ENCODE assay signal across 17 cellular contexts in the genomic region with DNA sequence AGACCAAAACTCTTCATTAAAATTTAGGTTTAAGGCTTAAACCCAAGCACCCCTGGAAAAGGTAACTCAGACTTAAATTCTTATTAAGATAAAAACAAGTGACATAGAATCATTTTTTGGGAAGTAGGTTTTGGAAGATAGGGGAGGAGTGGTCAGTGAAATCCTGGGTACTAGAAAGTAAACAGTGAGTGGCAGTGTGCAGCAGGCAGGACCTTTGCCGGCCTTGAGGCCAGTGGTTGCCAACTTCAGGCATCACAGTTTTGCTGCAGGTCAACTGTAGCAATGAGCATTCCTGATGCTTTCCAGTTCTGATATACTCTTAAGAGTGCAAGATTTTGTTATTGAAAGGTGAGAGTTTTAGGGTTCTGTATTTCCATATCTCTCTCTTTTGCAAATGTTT.
DNase-seq lines count a peak whose midpoint lies in the region; ATAC-seq, FAIRE-seq and TF ChIP-seq lines count a peak whose summit lies in the region.
"Had no signal": no experiment of that assay in that cellular context is flagged by ENCODE, and none has a peak within 500 bp of the region (broad histone marks: within the 10 kb centered on the region; RNA-seq: fewer than 3 reads in every experiment).

No MANE protein-coding gene starts in this region.

- in situ Hi-C loops in K562 (cut with MboI): no loop called here

- peak overlapping the region; percentile 73 for H2AFZ ChIP-seq in K562 (ENCODE audit: low read depth, low read length)
- no peak overlapping the region for H2AFZ ChIP-seq in trophoblast cell (ENCODE audit: insufficient read depth, low read length, poor library complexity)
- no peak overlapping the region for H2AFZ ChIP-seq in Karpas-422 (ENCODE audit: low read length)

- peak; percentile 77 for DNase-seq in OCI-M1 (lab: John Stamatoyannopoulos, UW)
- DNase-seq in K562 (ENCODE audit: extremely low read depth in 1 of 4, low spot score in 3 of 4): no peak
- DNase-seq in trophoblast cell: no peak
- no peak for DNase-seq in Karpas-422
- DNase-seq in mucosa of descending colon: no peak
- DNase-seq in stimulated activated CD4-positive, alpha-beta T cell treated with anti-CD3 and anti-CD28 coated beads, Interleukin-4, amount 100 ng/mL, for 24 hours: no peak
- DNase-seq in SIG-M5 treated with dmso at 0.1 percent for 504 hours (lab: John Stamatoyannopoulos, UW; ENCODE audit: unreplicated experiment): no peak
- DNase-seq: activated CD4-positive, alpha-beta T cell treated with anti-CD3 and anti-CD28 coated beads for 36 hours; activated gamma-delta T cell; amygdala; effector CD8-positive, alpha-beta T cell; glutamatergic neuron; left ventricle myocardium superior; NCI-H1694 treated with DMSO at 0.1 percent for 48 hours; pancreas; Right ventricle myocardium superior had no signal

- TF ChIP-seq POLR2A in K562 (conservative IDR thresholded peaks at IDR 0.05): no peak

- no peak overlapping the region for H4K12ac ChIP-seq in trophoblast cell (ENCODE audit: low read depth, low read length)

- no peak for ATAC-seq in K562
- no peak for ATAC-seq in mucosa of descending colon
- ATAC-seq: left ventricle myocardium superior, pancreas had no signal

- no peak for TF ChIP-seq CTCF in HEK293 (tag by site-specific recombination; IDR thresholded peaks at IDR 0.05)
- no peak for TF ChIP-seq CTCF in K562 (IDR thresholded peaks at IDR 0.05 in 2 of 3, conservative IDR thresholded peaks at IDR 0.05 in 1 of 3; ENCODE audit: insufficient read depth in 2 of 3, low read depth in 1 of 3, low read length in 3 of 3)
- no peak for TF ChIP-seq CTCF in mucosa of descending colon (IDR thresholded peaks at IDR 0.05)

- H3K9me3 ChIP-seq in HEK293 (ENCODE audit: control insufficient read depth, insufficient read depth, low read depth, low read length): no peaks in the 10 kb centered on the region
- H3K9me3 ChIP-seq in K562 (replicated peaks; ENCODE audit: control insufficient read depth, insufficient read depth, low read depth, low read length): no peaks in the 10 kb centered on the region
- H3K9me3 ChIP-seq in trophoblast cell (ENCODE audit: insufficient read depth, low read depth, low read length): peaks cover 1% of the 10 kb centered on the region
- H3K9me3 ChIP-seq in Karpas-422 (ENCODE audit: low read length): no peaks in the 10 kb centered on the region
- H3K9me3 ChIP-seq in mucosa of descending colon: no peaks in the 10 kb centered on the region
- H3K9me3 ChIP-seq: pancreas had no signal

- no peak for FAIRE-seq in K562 (lab: Jason Lieb, UNC)
- FAIRE-seq: pancreas had no signal

- H3K27ac ChIP-seq in HEK293 (ENCODE audit: extremely low read depth, low read depth, low read length) (no peak overlapping the region), K562 (ENCODE audit: extremely low read depth, low read depth, low read length) (peak overlapping the region; percentile 93), trophoblast cell (ENCODE audit: low read depth, low read length) (no peak overlapping the region), Karpas-422 (ENCODE audit: low read length) (no peak overlapping the region)

- H3K9me2 ChIP-seq in Karpas-422 (replicated peaks; ENCODE audit: insufficient read depth, low read length): no peaks in the 10 kb centered on the region

- H3K79me1 ChIP-seq in trophoblast cell (ENCODE audit: low read length): no peaks in the 10 kb centered on the region

- CTCF ChIA-PET in HEK293 (lab: Yijun Ruan, JAX) (no interaction called here), K562 (lab: Yijun Ruan, JAX; ENCODE audit: low intra/inter-chr PET ratio) (no interaction called here)

- H3K9me1 ChIP-seq in K562 (ENCODE audit: control insufficient read depth, insufficient read depth, low read length): no peaks in the 10 kb centered on the region

- H3K18ac ChIP-seq in trophoblast cell (ENCODE audit: low read length): no peak overlapping the region

- H4K8ac ChIP-seq in trophoblast cell (ENCODE audit: low read depth, low read length): no peak overlapping the region

- H2AK5ac ChIP-seq in trophoblast cell (ENCODE audit: low read length): no peak overlapping the region

- no peak overlapping the region for H3K4me3 ChIP-seq in HEK293 (ENCODE audit: low read depth, low read length)
- H3K4me3 ChIP-seq in K562: no peak overlapping the region
- H3K4me3 ChIP-seq in trophoblast cell (ENCODE audit: low read depth, low read length): no peak overlapping the region
- H3K4me3 ChIP-seq in Karpas-422 (ENCODE audit: low read length): no peak overlapping the region
- H3K4me3 ChIP-seq in mucosa of descending colon: no peak overlapping the region
- H3K4me3 ChIP-seq: pancreas had no signal

- WGBS in K562 (ENCODE audit: insufficient coverage, low coverage, missing lambda C conversion rate): 44% methylated on average over 1 of the region's 1 CpG
- no CpG with 5 or more reads among the region's 1 CpG for WGBS in trophoblast cell (ENCODE audit: extremely low coverage, insufficient coverage, insufficient read length)

- H3K4ac ChIP-seq in trophoblast cell (ENCODE audit: low read depth, low read length): no peak overlapping the region

- H3K14ac ChIP-seq in trophoblast cell (ENCODE audit: low read length): no peak overlapping the region

- H3K4me2 ChIP-seq in K562 (ENCODE audit: insufficient read depth, low read length): no peak overlapping the region
- no peak overlapping the region for H3K4me2 ChIP-seq in trophoblast cell (ENCODE audit: low read length)
- H3K4me2 ChIP-seq in Karpas-422 (ENCODE audit: low read depth, low read length, poor library complexity, severe bottlenecking): no peak overlapping the region

- H3K27me3 ChIP-seq in K562 (ENCODE audit: control insufficient read depth in 2 of 2, insufficient read depth in 2 of 2, low read length in 2 of 2): no peaks in the 10 kb centered on the region
- no peaks in the 10 kb centered on the region for H3K27me3 ChIP-seq in trophoblast cell (ENCODE audit: insufficient read depth, low read length)
- H3K27me3 ChIP-seq in Karpas-422 (ENCODE audit: low read length): no peaks in the 10 kb centered on the region

- no peak overlapping the region for H4K91ac ChIP-seq in trophoblast cell (ENCODE audit: low read depth, low read length)

- H3K9ac ChIP-seq in K562 (ENCODE audit: insufficient read depth in 1 of 2, low read depth in 2 of 2, low read length in 2 of 2): no peak overlapping the region; a peak in 1 of 4 replicates
- no peak overlapping the region for H3K9ac ChIP-seq in trophoblast cell (ENCODE audit: low read length)
- no peak overlapping the region for H3K9ac ChIP-seq in Karpas-422 (ENCODE audit: low read length)

- peaks cover 12% of the 10 kb centered on the region for H3K4me1 ChIP-seq in HEK293 (ENCODE audit: control insufficient read depth, insufficient read depth, low read length)
- H3K4me1 ChIP-seq in K562 (replicated peaks in 1 of 2; ENCODE audit: control insufficient read depth in 2 of 2, insufficient read depth in 2 of 2, low read length in 2 of 2): peaks cover 5 to 50% of the 10 kb centered on the region in 2 experiments
- peaks cover 0 to 8% of the 10 kb centered on the region in 2 experiments for H3K4me1 ChIP-seq in trophoblast cell (ENCODE audit: control insufficient read depth in 1 of 2, insufficient read depth in 2 of 2, low read length in 2 of 2)
- H3K4me1 ChIP-seq in Karpas-422 (ENCODE audit: low read length): no peaks in the 10 kb centered on the region
- peaks cover 13% of the 10 kb centered on the region for H3K4me1 ChIP-seq in mucosa of descending colon (ENCODE audit: low read depth)

- no TSS peak for BruUV-seq in K562 (replicated peaks; lab: Mats Ljungman, UMichigan)

- intact Hi-C loops in K562 (cut with micrococcal nuclease): loop anchor here (2.0 kb wide), 1 partner anchor 68 kb away; no protein-coding TSS in a partner anchor
- intact Hi-C loops in mucosa of descending colon (cut with DNase I, micrococcal nuclease): no loop called here

- POLR2A ChIA-PET in HEK293 (lab: Yijun Ruan, JAX) (no interaction called here), K562 (lab: Yijun Ruan, JAX) (no interaction called here)

- H3K23ac ChIP-seq in trophoblast cell (ENCODE audit: low read length): no peak overlapping the region

- no peak for TF ChIP-seq RAD21 in K562 (CRISPR knock-in tag; conservative IDR thresholded peaks at IDR 0.05 in 1 of 2, IDR thresholded peaks at IDR 0.05 in 1 of 2)

- TF ChIP-seq EP300 in K562 (IDR thresholded peaks at IDR 0.05; ENCODE audit: low read length): no peak

- no peak overlapping the region for H2BK12ac ChIP-seq in trophoblast cell (ENCODE audit: low read length)

- H2BK120ac ChIP-seq in trophoblast cell (ENCODE audit: insufficient read depth, low read length, poor library complexity): peak overlapping the region; percentile 46

- H4K20me1 ChIP-seq in K562 (replicated peaks; ENCODE audit: control insufficient read depth, insufficient read depth, low read length) (no peaks in the 10 kb centered on the region), Karpas-422 (ENCODE audit: insufficient read depth, low read depth, low read length) (no peaks in the 10 kb centered on the region)

- H2BK5ac ChIP-seq in trophoblast cell (ENCODE audit: low read depth, low read length, poor library complexity): no peak overlapping the region

- H3K79me2 ChIP-seq in K562 (ENCODE audit: control insufficient read depth, insufficient read depth, low read length): no peaks in the 10 kb centered on the region
- no peaks in the 10 kb centered on the region for H3K79me2 ChIP-seq in trophoblast cell (ENCODE audit: control insufficient read depth, insufficient read depth, low read length, poor library complexity)
- no peaks in the 10 kb centered on the region for H3K79me2 ChIP-seq in Karpas-422 (ENCODE audit: low read length)

- H3K36me3 ChIP-seq in HEK293 (ENCODE audit: control insufficient read depth in 2 of 2, insufficient read depth in 1 of 2, low read length in 2 of 2) (no peaks in the 10 kb centered on the region), K562 (ENCODE audit: control insufficient read depth, insufficient read depth, low read length) (no peaks in the 10 kb centered on the region), trophoblast cell (ENCODE audit: control insufficient read depth in 1 of 2, insufficient read depth in 2 of 2, low read length in 2 of 2) (peaks cover 0 to 2% of the 10 kb centered on the region in 2 experiments), Karpas-422 (ENCODE audit: insufficient read depth, low read length) (no peaks in the 10 kb centered on the region), mucosa of descending colon (ENCODE audit: low read depth) (no peaks in the 10 kb centered on the region)
- H3K36me3 ChIP-seq: pancreas had no signal

TF ChIP-seq in HEK293, 187 proteins besides CTCF, POLR2A, EP300 and RAD21:
- TF ChIP-seq PRDM1 (tag by site-specific recombination; IDR thresholded peaks at IDR 0.05) (peak; percentile 70), ZNF560 (tag by site-specific recombination; IDR thresholded peaks at IDR 0.05; ENCODE audit: borderline replicate concordance) (no peak)

TF ChIP-seq in K562, 482 proteins besides CTCF, POLR2A, EP300 and RAD21 (continues in another document):
- TF ChIP-seq TSC22D4 (tag; IDR thresholded peaks at IDR 0.05) (no peak), SMARCE1 (IDR thresholded peaks at IDR 0.05) (no peak; the same call in 1 of the 2 replicates)
